30 cellular contexts compared by ENCODE assay signal in genomic region chr14:73273799-73274198, GRCh38.
"Had no signal": no experiment of that assay in that cellular context is flagged by ENCODE, and none has a peak within 500 bp of the region (broad histone marks: within the 10 kb centered on the region; RNA-seq: fewer than 3 reads in every experiment).

No MANE protein-coding gene starts in this region.

- H3K9me3 Mint-ChIP-seq: activated naive CD4-positive, alpha-beta T cell treated with anti-CD3 and anti-CD28 coated beads for 36 hours; activated naive CD8-positive, alpha-beta T cell treated with anti-CD3 and anti-CD28 coated beads for 36 hours; activated T-helper 1 cell treated with anti-CD3 and anti-CD28 coated beads, Interleukin-12 subunit alpha, Interleukin-12 subunit beta, Interleukin-2, Interleukin-4 antibody, amounts not matched to agents 30 ng/mL and 10 ng/mL and 1 ng/mL, durations not matched to agents 14 hours and 24 hours and 36 hours; immature natural killer cell; mesothelial cell of epicardium; naive B cell; nephron progenitor cell had no signal

- ATAC-seq: body of pancreas, esophagus mucosa, heart left ventricle, left colon had no signal

- H3K36me3 Mint-ChIP-seq: activated naive CD8-positive, alpha-beta T cell treated with anti-CD3 and anti-CD28 coated beads for 36 hours had no signal

- H3K27me3 ChIP-seq: adrenal gland, body of pancreas, heart left ventricle, ovary, right atrium auricular region, suprapubic skin, tibial artery had no signal

- H3K4me3 Mint-ChIP-seq: activated naive CD4-positive, alpha-beta T cell treated with anti-CD3 and anti-CD28 coated beads for 36 hours; activated naive CD8-positive, alpha-beta T cell treated with anti-CD3 and anti-CD28 coated beads for 36 hours; activated T-helper 1 cell treated with anti-CD3 and anti-CD28 coated beads, Interleukin-12 subunit alpha, Interleukin-12 subunit beta, Interleukin-2, Interleukin-4 antibody, amounts not matched to agents 30 ng/mL and 10 ng/mL and 1 ng/mL, durations not matched to agents 14 hours and 24 hours and 36 hours; immature natural killer cell; mesothelial cell of epicardium; naive B cell; nephron progenitor cell had no signal

- H3K27ac ChIP-seq: adrenal gland, body of pancreas, heart left ventricle, neutrophil, ovary, right atrium auricular region, suprapubic skin, tibial artery had no signal

- DNase-seq: activated CD4-positive, alpha-beta T cell treated with anti-CD3 and anti-CD28 coated beads for 4 hours; activated CD4-positive, alpha-beta T cell treated with anti-CD3 and anti-CD28 coated beads, Interleukin-2, amount 50 U/mL, for 4 hours; activated CD8-positive, alpha-beta memory T cell treated with anti-CD3 and anti-CD28 coated beads for 24 hours; activated effector memory CD4-positive, alpha-beta T cell treated with anti-CD3 and anti-CD28 coated beads, Interleukin-2, amount 50 U/mL, for 16 hours; activated naive CD4-positive, alpha-beta T cell treated with anti-CD3 and anti-CD28 coated beads for 36 hours; activated naive CD8-positive, alpha-beta T cell treated with anti-CD3 and anti-CD28 coated beads for 36 hours; activated T-cell treated with anti-CD3 and anti-CD28 coated beads, Interleukin-2, amount 50 U/mL, for 1 hour; adrenal gland; aorta; body of pancreas; cortex of kidney; foreskin fibroblast; heart left ventricle; hypothalamus; immature natural killer cell; kidney; left colon; naive B cell; nephron progenitor cell; ovary; stimulated activated CD4-positive, alpha-beta T cell treated with anti-CD3 and anti-CD28 coated beads, Interleukin-15, amount 100 ng/mL, for 24 hours; stimulated activated CD4-positive, alpha-beta T cell treated with anti-CD3 and anti-CD28 coated beads, Interleukin-2, amount 100 ng/mL, for 24 hours; stimulated activated naive CD4-positive, alpha-beta T cell; tibial artery had no signal

- H3K27ac Mint-ChIP-seq: activated naive CD4-positive, alpha-beta T cell treated with anti-CD3 and anti-CD28 coated beads for 36 hours; activated naive CD8-positive, alpha-beta T cell treated with anti-CD3 and anti-CD28 coated beads for 36 hours; activated T-helper 1 cell treated with anti-CD3 and anti-CD28 coated beads, Interleukin-12 subunit alpha, Interleukin-12 subunit beta, Interleukin-2, Interleukin-4 antibody, amounts not matched to agents 30 ng/mL and 10 ng/mL and 1 ng/mL, durations not matched to agents 14 hours and 24 hours and 36 hours; immature natural killer cell; mesothelial cell of epicardium; nephron progenitor cell had no signal

- H3K4me3 ChIP-seq: adrenal gland, body of pancreas, heart left ventricle, ovary, right atrium auricular region, suprapubic skin, tibial artery had no signal

- H3K27me3 Mint-ChIP-seq: naive B cell had no signal

- H3K36me3 ChIP-seq: ovary had no signal
